8 cellular contexts compared by ENCODE assay signal in the genomic region with DNA sequence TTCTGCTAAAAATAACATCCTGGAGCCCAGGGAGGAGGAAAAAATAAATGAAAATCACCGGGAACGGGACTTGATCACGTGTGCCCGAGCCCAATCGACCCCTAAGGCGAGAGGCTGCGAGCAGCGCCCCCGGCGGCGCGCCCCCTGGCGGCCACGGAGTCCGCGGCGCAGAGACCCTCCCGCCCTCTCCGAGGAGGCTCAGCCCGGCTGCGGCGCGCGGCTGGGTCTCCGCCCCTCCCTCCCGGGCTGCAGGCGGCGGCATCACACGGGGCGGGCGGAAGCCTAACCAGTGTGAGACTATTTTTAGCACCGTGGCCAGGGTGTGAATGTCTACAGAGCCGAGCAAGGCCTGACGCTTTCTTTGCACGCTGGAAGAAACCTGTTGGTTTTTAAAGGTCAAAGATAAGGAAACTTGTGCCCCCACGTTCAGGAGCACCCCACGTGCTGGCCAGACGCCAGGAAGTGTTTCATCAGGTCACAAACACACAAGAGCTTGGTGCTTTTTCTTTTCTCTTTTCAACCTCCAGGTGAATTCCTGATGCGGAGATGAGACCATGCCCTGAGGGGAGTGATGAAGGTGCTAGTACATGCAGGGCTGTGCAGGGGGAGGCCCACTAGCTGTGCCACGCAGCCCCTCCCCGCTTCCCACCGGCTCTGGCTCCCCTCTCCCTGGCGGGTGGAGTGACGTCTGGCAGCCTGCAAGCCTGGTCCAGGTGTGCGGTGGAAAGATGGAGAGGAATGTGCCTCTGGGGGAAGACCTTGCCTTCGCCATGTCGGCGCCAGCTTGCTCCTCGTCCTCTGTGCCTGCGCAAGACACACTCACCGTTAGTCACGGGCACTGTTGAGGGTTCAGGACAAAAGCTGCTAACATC. TPM values are rescaled to one million over a fixed set of nuclear protein-coding genes. Genes with fewer than 3 reads are reported as not detected.
DNase-seq lines count a peak whose midpoint lies in the region; ATAC-seq and TF ChIP-seq lines count a peak whose summit lies in the region.

No MANE protein-coding gene starts in this region.

- intact Hi-C loops in activated CD4-positive, alpha-beta memory T cell treated with anti-CD3 and anti-CD28 coated beads for 36 hours (cut with micrococcal nuclease), result loop anchor here (1.0 to 5.0 kb wide), 7 partner anchors 15 to 145 kb away; a partner anchor contains a TSS
- intact Hi-C loops in lower lobe of right lung (cut with DNase I), result no loop called here

- H3K27me3 ChIP-seq in duodenal mucosa (ENCODE audit: control insufficient read depth in 1 of 2, insufficient read depth in 2 of 2, low read length in 2 of 2), result no peaks in the 10 kb centered on the region
- H3K27me3 ChIP-seq in lower lobe of right lung (ENCODE audit: low read depth), result no peaks in the 10 kb centered on the region

- peak overlapping the region in 1 of 2 donors; percentile 51 for H3K9ac ChIP-seq in duodenal mucosa (ENCODE audit: low read depth in 1 of 2, low read length in 2 of 2)

- H3K36me3 Mint-ChIP-seq in activated CD4-positive, alpha-beta memory T cell treated with anti-CD3 and anti-CD28 coated beads for 36 hours, result peaks cover 12% of the 10 kb centered on the region

- peak overlapping the region; percentile 96 for H3K27ac Mint-ChIP-seq in activated CD4-positive, alpha-beta memory T cell treated with anti-CD3 and anti-CD28 coated beads for 36 hours

- H3K27ac ChIP-seq in duodenal mucosa (ENCODE audit: low read depth, low read length) (peak overlapping the region; percentile 27), lower lobe of right lung (no peak overlapping the region)

- ATAC-seq in GM19463 (IDR thresholded peaks at IDR 0.05; ENCODE audit: unreplicated experiment) (peak; percentile 97), lower lobe of right lung (peak; percentile 96 to 98)

- H3K4me3 ChIP-seq in duodenal mucosa (ENCODE audit: low read depth in 1 of 2, low read length in 2 of 2) (peak overlapping the region; percentile 48 to 51), lower lobe of right lung (peak overlapping the region; percentile 38)

- CTCF ChIA-PET in activated CD4-positive, alpha-beta memory T cell treated with anti-CD3 and anti-CD28 coated beads for 36 hours (lab: Charles Lee), result interaction anchor here (0.7 to 4.0 kb wide), 32 partner anchors 9 to 190 kb away, joined by 3 to 83 read pairs (median 4); a partner anchor contains a TSS

- H3K4me1 ChIP-seq in duodenal mucosa (ENCODE audit: control insufficient read depth in 1 of 2, insufficient read depth in 2 of 2, low read length in 2 of 2) (peaks cover 16 to 23% of the 10 kb centered on the region in 2 donors), lower lobe of right lung (peaks cover 21% of the 10 kb centered on the region)

- peak; percentile 75 for DNase-seq in CMK (ENCODE audit: low read depth)
- peak; percentile 86 for DNase-seq in HK-2 (ENCODE audit: unreplicated experiment)
- peak; percentile 86 for DNase-seq in NCI-H774 (lab: John Stamatoyannopoulos, UW)
- DNase-seq in activated CD4-positive, alpha-beta memory T cell treated with anti-CD3 and anti-CD28 coated beads for 36 hours, result peak; percentile 96
- peak; percentile 89 for DNase-seq in lower lobe of right lung
- peak; percentile 82 to 89 (median 87) for DNase-seq in stimulated activated CD4-positive, alpha-beta T cell treated with anti-CD3 and anti-CD28 coated beads, TNF-alpha, amount 100 ng/mL, for 4 hours (ENCODE audit: low read depth in 3 of 3)

- no peaks in the 10 kb centered on the region for H3K27me3 Mint-ChIP-seq in activated CD4-positive, alpha-beta memory T cell treated with anti-CD3 and anti-CD28 coated beads for 36 hours

- H3K4me3 Mint-ChIP-seq in activated CD4-positive, alpha-beta memory T cell treated with anti-CD3 and anti-CD28 coated beads for 36 hours, result peak overlapping the region; percentile 50

- H3K9me3 Mint-ChIP-seq in activated CD4-positive, alpha-beta memory T cell treated with anti-CD3 and anti-CD28 coated beads for 36 hours, result peaks cover 11% of the 10 kb centered on the region

- H3K9me3 ChIP-seq in duodenal mucosa (ENCODE audit: control insufficient read depth in 1 of 2, low read length in 2 of 2) (no peaks in the 10 kb centered on the region), lower lobe of right lung (no peaks in the 10 kb centered on the region)

- H3K4me1 Mint-ChIP-seq in activated CD4-positive, alpha-beta memory T cell treated with anti-CD3 and anti-CD28 coated beads for 36 hours (ENCODE audit: low read depth), result peaks cover 27% of the 10 kb centered on the region

- peak; percentile 96 for TF ChIP-seq CTCF in lower lobe of right lung (IDR thresholded peaks at IDR 0.05)

- POLR2A ChIA-PET in activated CD4-positive, alpha-beta memory T cell treated with anti-CD3 and anti-CD28 coated beads for 36 hours (lab: Charles Lee), result interaction anchor here (1.0 to 3.3 kb wide), 2 partner anchors 15 to 104 kb away, joined by 3 to 18 read pairs; no protein-coding TSS in a partner anchor

- H3K36me3 ChIP-seq in duodenal mucosa (ENCODE audit: control insufficient read depth in 1 of 2, insufficient read depth in 2 of 2, low read length in 2 of 2), result no peaks in the 10 kb centered on the region
- H3K36me3 ChIP-seq in lower lobe of right lung, result no peaks in the 10 kb centered on the region

RNA-seq across cellular contexts. Expression of a gene that starts 35.3 kb away (rescaled TPM):
- total RNA-seq in activated CD4-positive, alpha-beta memory T cell treated with anti-CD3 and anti-CD28 coated beads for 36 hours, result 10 to 100 TPM; 52.0 to 52.5 TPM
- 35.6 TPM for total RNA-seq in lower lobe of right lung
